Comparison of ENCODE assay signal across 1 cellular context in the genomic region with DNA sequence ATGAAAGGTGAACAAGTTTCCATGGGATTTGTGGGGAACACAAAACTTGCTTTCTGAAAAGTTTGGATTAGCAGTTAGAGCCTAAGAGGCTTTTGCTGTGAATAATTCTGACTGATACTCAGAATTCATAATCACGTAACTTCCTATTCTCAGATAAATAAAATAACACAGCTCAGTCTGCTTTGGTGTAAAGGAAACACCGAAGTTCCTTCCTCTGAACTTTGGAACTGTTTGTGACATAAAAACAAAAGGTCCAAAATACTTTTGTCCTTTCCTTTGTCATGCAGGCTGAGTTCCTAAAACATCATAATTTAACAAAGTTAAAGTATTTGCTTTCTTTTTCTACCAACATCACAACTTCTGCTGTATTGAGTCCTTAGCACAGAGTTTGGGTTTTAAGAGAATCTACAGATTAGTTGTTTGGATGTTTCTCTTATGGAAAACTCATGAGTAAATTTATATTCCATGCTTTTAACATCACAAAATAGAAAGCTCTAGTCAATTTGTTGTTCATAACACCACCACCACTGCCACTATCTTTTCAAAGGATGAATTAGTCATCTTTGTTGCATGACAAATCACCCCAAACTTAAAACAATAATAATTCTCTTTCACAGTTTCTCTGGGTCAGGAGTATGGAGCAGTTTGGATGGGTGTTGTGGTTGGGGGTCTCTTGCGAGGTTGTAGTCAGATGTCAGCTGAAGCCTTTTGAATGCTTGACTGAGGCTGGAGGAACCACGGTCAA.
TF ChIP-seq lines count a peak whose summit lies in the region.

No MANE protein-coding gene starts in this region.

TF ChIP-seq in endothelial cell of umbilical vein, 7 proteins besides CTCF, POLR2A, EP300 and RAD21:
- TF ChIP-seq FOS (IDR thresholded peaks at IDR 0.05; ENCODE audit: borderline replicate concordance, insufficient read depth, low read length) (peak; percentile 50), GATA2 (IDR thresholded peaks at IDR 0.05; ENCODE audit: insufficient read depth, insufficient read length, low read depth, low read length) (peak; percentile 22), MYC (IDR thresholded peaks at IDR 0.05; ENCODE audit: low read depth, low read length) (no peak), EZH2 (IDR thresholded peaks at IDR 0.05; ENCODE audit: borderline replicate concordance, low read depth, low read length, severe bottlenecking) (no peak), JUN (IDR thresholded peaks at IDR 0.05; ENCODE audit: borderline replicate concordance, insufficient read depth, insufficient read length, low read depth) (peak; percentile 52)
TF ChIP-seq in endothelial cell of umbilical vein: peak in this region for 3.
